Comparison of ENCODE assay signal across 9 cellular contexts in genomic region chr7:44580945-44581344, GRCh38. TPM values are rescaled to one million over a fixed set of nuclear protein-coding genes. Genes with fewer than 3 reads are reported as not detected.
DNase-seq lines count a peak whose midpoint lies in the region; ATAC-seq, FAIRE-seq and TF ChIP-seq lines count a peak whose summit lies in the region.
"Had no signal": no experiment of that assay in that cellular context is flagged by ENCODE, and none has a peak within 500 bp of the region (broad histone marks: within the 10 kb centered on the region; RNA-seq: fewer than 3 reads in every experiment).

No MANE protein-coding gene starts in this region.

- intact Hi-C loops in HepG2 (cut with micrococcal nuclease; ENCODE audit: unreplicated experiment), result no loop called here

- WGBS in HepG2 (ENCODE audit: low lambda C conversion rate), result 64% methylated on average over 6 of the region's 6 CpGs
- WGBS in tibial nerve, 2 donors, result 69 to 70% methylated on average over 6 of the region's 6 CpGs

- H3K4me3 ChIP-seq in HepG2 (replicated peaks in 1 of 3; ENCODE audit: insufficient read depth in 1 of 3, low read depth in 2 of 3, low read length in 3 of 3) (peak overlapping the region; percentile 60 to 87 (median 75)), tibial nerve (peak overlapping the region; percentile 71 to 100 (median 90))

- POLR2A ChIA-PET in activated naive CD8-positive, alpha-beta T cell treated with anti-CD3 and anti-CD28 coated beads, Interleukin-2, amount 10 ng/mL, durations not matched to agents 7 days and 5 days (lab: Charles Lee), result interaction anchor here (1.0 to 3.3 kb wide), 12 partner anchors 8 to 386 kb away, joined by 3 to 43 read pairs (median 12); partner anchors contain the start of genes DDX56, H2AZ2, OGDH and PPIA
- POLR2A ChIA-PET in HepG2 (lab: Yijun Ruan, JAX), result interaction anchor here (1.9 to 3.0 kb wide), 5 partner anchors 16 to 304 kb away, joined by 7 to 29 read pairs (median 12); partner anchors contain the start of genes H2AZ2, OGDH and PURB

- H3K9me3 Mint-ChIP-seq in activated T-cell treated with anti-CD3 and anti-CD28 coated beads, Interleukin-2, amount 50 U/mL, for 4 hours, result no peaks in the 10 kb centered on the region
- H3K9me3 Mint-ChIP-seq in activated naive CD8-positive, alpha-beta T cell treated with anti-CD3 and anti-CD28 coated beads, Interleukin-2, amount 10 ng/mL, durations not matched to agents 7 days and 5 days, result no peaks in the 10 kb centered on the region

- H3K27me3 Mint-ChIP-seq in activated T-cell treated with anti-CD3 and anti-CD28 coated beads, Interleukin-2, amount 50 U/mL, for 4 hours (ENCODE audit: low read depth), result no peaks in the 10 kb centered on the region
- peaks cover 7% of the 10 kb centered on the region for H3K27me3 Mint-ChIP-seq in activated naive CD8-positive, alpha-beta T cell treated with anti-CD3 and anti-CD28 coated beads, Interleukin-2, amount 10 ng/mL, durations not matched to agents 7 days and 5 days

- in situ Hi-C loops in HepG2 (cut with HindIII; ENCODE audit: extremely low pct_ligation_motif_present, low pct_unique_long_range_greater_than_20kb), result loop anchor here (25.0 kb wide), 1 partner anchor 181 kb away; no protein-coding TSS in a partner anchor

- DNase-seq in activated T-cell treated with anti-CD3 and anti-CD28 coated beads, Interleukin-2, amount 50 U/mL, for 4 hours, result no peak
- DNase-seq in activated T-cell treated with anti-CD3 and anti-CD28 coated beads, Interleukin-2, amount 50 U/mL, for 48 hours, result no peak
- DNase-seq in activated naive CD8-positive, alpha-beta T cell treated with anti-CD3 and anti-CD28 coated beads, Interleukin-2, amount 10 ng/mL, durations not matched to agents 7 days and 5 days, result no peak
- no peak for DNase-seq in HepG2 (ENCODE audit: low spot score)
- DNase-seq in tibial nerve (ENCODE audit: low spot score in 2 of 2), result no peak
- DNase-seq in OCI-M2 (lab: John Stamatoyannopoulos, UW; ENCODE audit: unreplicated experiment), result no peak
- no peak for DNase-seq in NCI-H187 treated with DMSO at 0.1 percent for 48 hours (lab: John Stamatoyannopoulos, UW)

- H3K4me3 Mint-ChIP-seq in activated T-cell treated with anti-CD3 and anti-CD28 coated beads, Interleukin-2, amount 50 U/mL, for 4 hours, result peak overlapping the region; percentile 89
- peak overlapping the region; percentile 93 for H3K4me3 Mint-ChIP-seq in activated naive CD8-positive, alpha-beta T cell treated with anti-CD3 and anti-CD28 coated beads, Interleukin-2, amount 10 ng/mL, durations not matched to agents 7 days and 5 days

- peaks cover 20% of the 10 kb centered on the region for H3K36me3 Mint-ChIP-seq in activated T-cell treated with anti-CD3 and anti-CD28 coated beads, Interleukin-2, amount 50 U/mL, for 4 hours (ENCODE audit: insufficient read depth)
- peaks cover 25% of the 10 kb centered on the region for H3K36me3 Mint-ChIP-seq in activated naive CD8-positive, alpha-beta T cell treated with anti-CD3 and anti-CD28 coated beads, Interleukin-2, amount 10 ng/mL, durations not matched to agents 7 days and 5 days

- no peak for ATAC-seq in activated T-cell treated with anti-CD3 and anti-CD28 coated beads, Interleukin-2, amount 50 U/mL, for 4 hours
- no peak for ATAC-seq in activated naive CD8-positive, alpha-beta T cell treated with anti-CD3 and anti-CD28 coated beads, Interleukin-2, amount 10 ng/mL, durations not matched to agents 7 days and 5 days (ENCODE audit: low read depth)
- ATAC-seq in HepG2 (no peak), GM18861 (IDR thresholded peaks at IDR 0.05; ENCODE audit: unreplicated experiment) (no peak)

- TF ChIP-seq RAD21 in HepG2 (CRISPR knock-in tag; IDR thresholded peaks at IDR 0.05), result no peak

- peak overlapping the region; percentile 95 for H3K27ac Mint-ChIP-seq in activated naive CD8-positive, alpha-beta T cell treated with anti-CD3 and anti-CD28 coated beads, Interleukin-2, amount 10 ng/mL, durations not matched to agents 7 days and 5 days

- H3K9me3 ChIP-seq in HepG2 (ENCODE audit: low read length), result no peaks in the 10 kb centered on the region
- no peaks in the 10 kb centered on the region for H3K9me3 ChIP-seq in tibial nerve

- peak overlapping the region; percentile 90 for H3K9ac ChIP-seq in HepG2 (ENCODE audit: insufficient read depth, low read depth, low read length)

- no peak overlapping the region for H2AFZ ChIP-seq in HepG2 (ENCODE audit: low read length)

- peaks cover 0 to 7% of the 10 kb centered on the region in 2 experiments; a peak in 1 of 5 replicates for H3K27me3 ChIP-seq in HepG2 (ENCODE audit: control insufficient read depth in 1 of 2, insufficient read depth in 2 of 2, low read length in 2 of 2)
- H3K27me3 ChIP-seq in tibial nerve, result no peaks in the 10 kb centered on the region

- TF ChIP-seq CTCF in HepG2 (CRISPR knock-in tag; IDR thresholded peaks at IDR 0.05) (no peak), tibial nerve (IDR thresholded peaks at IDR 0.05) (no peak)

- no peaks in the 10 kb centered on the region for H4K20me1 ChIP-seq in HepG2 (ENCODE audit: insufficient read depth, low read length)

- TF ChIP-seq POLR2A in HepG2 (IDR thresholded peaks at IDR 0.05; ENCODE audit: insufficient read depth in 1 of 2, low read depth in 2 of 2, low read length in 2 of 2) (no peak), tibial nerve (IDR thresholded peaks at IDR 0.05) (no peak)

- peaks cover 23% of the 10 kb centered on the region for H3K79me2 ChIP-seq in HepG2 (ENCODE audit: insufficient read depth, low read length)

- peaks cover 9 to 16% of the 10 kb centered on the region in 2 experiments; a peak in 4 of 5 replicates for H3K36me3 ChIP-seq in HepG2 (replicated peaks in 1 of 2; ENCODE audit: control insufficient read depth in 1 of 2, insufficient read depth in 2 of 2, low read length in 2 of 2)
- peaks cover 0 to 50% (median 0%) of the 10 kb centered on the region in 3 donors for H3K36me3 ChIP-seq in tibial nerve

- no peak for TF ChIP-seq EP300 in HepG2 (IDR thresholded peaks at IDR 0.05; ENCODE audit: low read depth in 2 of 2, low read length in 2 of 2)
- TF ChIP-seq EP300 in HepG2 (CRISPR knock-in tag; IDR thresholded peaks at IDR 0.05; ENCODE audit: borderline replicate concordance), result no peak
- no peak for TF ChIP-seq EP300 in tibial nerve (IDR thresholded peaks at IDR 0.05)

- H3K4me2 ChIP-seq in HepG2 (ENCODE audit: low read depth, low read length), result peak overlapping the region; percentile 98

- H3K27ac ChIP-seq in HepG2 (ENCODE audit: extremely low read length, insufficient read depth, low read length) (peak overlapping the region; percentile 73), tibial nerve (peak overlapping the region in 2 of 4 donors; percentile 97 to 98)

- H3K4me1 Mint-ChIP-seq in activated T-cell treated with anti-CD3 and anti-CD28 coated beads, Interleukin-2, amount 50 U/mL, for 4 hours (ENCODE audit: low read depth), result peaks cover 33% of the 10 kb centered on the region
- peaks cover 26% of the 10 kb centered on the region for H3K4me1 Mint-ChIP-seq in activated naive CD8-positive, alpha-beta T cell treated with anti-CD3 and anti-CD28 coated beads, Interleukin-2, amount 10 ng/mL, durations not matched to agents 7 days and 5 days

- H3K4me1 ChIP-seq in HepG2 (ENCODE audit: insufficient read depth, low read length) (peaks cover 32% of the 10 kb centered on the region), tibial nerve (peaks cover 3 to 27% (median 15%) of the 10 kb centered on the region in 4 donors)

- CTCF ChIA-PET in HepG2 (lab: Yijun Ruan, JAX; ENCODE audit: low intra/inter-chr PET ratio, low total read pairs), result no interaction called here

- FAIRE-seq in HepG2 (lab: Jason Lieb, UNC), result no peak

- no TSS peak for BruUV-seq in HepG2 (replicated peaks; lab: Mats Ljungman, UMichigan)

RNA-seq across cellular contexts. Expression of gene TMED4, which starts 1.1 kb away (rescaled TPM):
- 10 to 100 TPM; 71.3 to 79.4 (median 71.4) TPM for total RNA-seq in activated T-cell treated with anti-CD3 and anti-CD28 coated beads, Interleukin-2, amount 50 U/mL, for 4 hours
- 10 to 100 TPM; 91.4 to 94.3 TPM for total RNA-seq in activated naive CD8-positive, alpha-beta T cell treated with anti-CD3 and anti-CD28 coated beads, Interleukin-2, amount 10 ng/mL, durations not matched to agents 7 days and 5 days
- 39.2 and 81.4 TPM in 2 replicates for total RNA-seq in HepG2 (2016; rRNA removed; fragmentation: Illumina TruSeq; extraction: Trizol)
- total RNA-seq in HepG2 (2016; cell fraction: cytosol; rRNA removed; fragmentation: Illumina TruSeq; extraction: Trizol; ENCODE audit: low read depth), result 13.7 and 14.2 TPM in 2 replicates
- total RNA-seq in HepG2 (2016; cell fraction: insoluble cytoplasmic fraction; rRNA removed; fragmentation: Illumina TruSeq; extraction: Trizol), result 42.8 and 80.9 TPM in 2 replicates
- total RNA-seq in HepG2 (2016; cell fraction: membrane; rRNA removed; fragmentation: Illumina TruSeq; extraction: Trizol), result 36.3 and 40.4 TPM in 2 replicates
- total RNA-seq in HepG2 (2016; cell fraction: nucleus; rRNA removed; fragmentation: Illumina TruSeq; extraction: Trizol), result 71.9 and 87.9 TPM in 2 replicates
- polyA plus RNA-seq in HepG2 (2011; rRNA removed), result 109 and 113 TPM in 2 replicates
- polyA plus RNA-seq in HepG2 (2011; cell fraction: cytosol; rRNA removed), result 120 and 141 TPM in 2 replicates
- 144 and 146 TPM in 2 replicates for polyA plus RNA-seq in HepG2 (2011; cell fraction: nucleus; rRNA removed)
- polyA plus RNA-seq in HepG2 (2012), result 68.1 and 72.3 TPM in 2 replicates
- polyA plus RNA-seq in HepG2 (2016; cell fraction: cytosol; fragmentation: Illumina TruSeq; extraction: Trizol; ENCODE audit: low read depth), result 11.1 and 15.6 TPM in 2 replicates
- polyA plus RNA-seq in HepG2 (2016; cell fraction: insoluble cytoplasmic fraction; fragmentation: Illumina TruSeq; extraction: Trizol; ENCODE audit: low read depth), result 38.9 and 40.8 TPM in 2 replicates
- 25.9 and 27.2 TPM in 2 replicates for polyA plus RNA-seq in HepG2 (2016; cell fraction: membrane; fragmentation: Illumina TruSeq; extraction: Trizol; ENCODE audit: low read depth)
- polyA plus RNA-seq in HepG2 (2016; cell fraction: nucleus; fragmentation: Illumina TruSeq; extraction: Trizol; ENCODE audit: insufficient read depth, low read depth), result 141 and 156 TPM in 2 replicates
- 175 and 196 TPM in 2 replicates for polyA minus RNA-seq in HepG2 (2011; rRNA and poly(A)+ RNA removed; ENCODE audit: low replicate concordance)
- polyA minus RNA-seq in HepG2 (2011; cell fraction: cytosol; rRNA and poly(A)+ RNA removed), result 60.9 and 63.0 TPM in 2 replicates
- 51.1 and 68.9 TPM in 2 replicates for polyA minus RNA-seq in HepG2 (2011; cell fraction: nucleus; rRNA and poly(A)+ RNA removed)
- 100 to 1,000 TPM; 132 to 232 (median 218) TPM for total RNA-seq in tibial nerve

RNA-seq across cellular contexts. Expression of gene DDX56, which starts 7.2 kb away (rescaled TPM):
- total RNA-seq in activated T-cell treated with anti-CD3 and anti-CD28 coated beads, Interleukin-2, amount 50 U/mL, for 4 hours, result 100 to 1,000 TPM; 224 to 239 (median 224) TPM
- total RNA-seq in activated naive CD8-positive, alpha-beta T cell treated with anti-CD3 and anti-CD28 coated beads, Interleukin-2, amount 10 ng/mL, durations not matched to agents 7 days and 5 days, result 100 to 1,000 TPM in 1 of 2 experiments, 10 to 100 TPM in 1; 94.1 to 102 TPM
- total RNA-seq in HepG2 (2016; rRNA removed; fragmentation: Illumina TruSeq; extraction: Trizol), result 105 and 120 TPM in 2 replicates
- total RNA-seq in HepG2 (2016; cell fraction: cytosol; rRNA removed; fragmentation: Illumina TruSeq; extraction: Trizol; ENCODE audit: low read depth), result 15.2 and 16.6 TPM in 2 replicates
- 109 and 123 TPM in 2 replicates for total RNA-seq in HepG2 (2016; cell fraction: insoluble cytoplasmic fraction; rRNA removed; fragmentation: Illumina TruSeq; extraction: Trizol)
- total RNA-seq in HepG2 (2016; cell fraction: membrane; rRNA removed; fragmentation: Illumina TruSeq; extraction: Trizol), result 29.3 and 30.6 TPM in 2 replicates
- 97.6 and 120 TPM in 2 replicates for total RNA-seq in HepG2 (2016; cell fraction: nucleus; rRNA removed; fragmentation: Illumina TruSeq; extraction: Trizol)
- polyA plus RNA-seq in HepG2 (2011; rRNA removed), result 82.6 and 106 TPM in 2 replicates
- 53.6 and 58.7 TPM in 2 replicates for polyA plus RNA-seq in HepG2 (2011; cell fraction: cytosol; rRNA removed)
- 231 and 242 TPM in 2 replicates for polyA plus RNA-seq in HepG2 (2011; cell fraction: nucleus; rRNA removed)
- 45.8 and 68.4 TPM in 2 replicates for polyA plus RNA-seq in HepG2 (2012)
- 11.3 and 12.0 TPM in 2 replicates for polyA plus RNA-seq in HepG2 (2016; cell fraction: cytosol; fragmentation: Illumina TruSeq; extraction: Trizol; ENCODE audit: low read depth)
- 83.4 and 100 TPM in 2 replicates for polyA plus RNA-seq in HepG2 (2016; cell fraction: insoluble cytoplasmic fraction; fragmentation: Illumina TruSeq; extraction: Trizol; ENCODE audit: low read depth)
- 18.2 and 23.9 TPM in 2 replicates for polyA plus RNA-seq in HepG2 (2016; cell fraction: membrane; fragmentation: Illumina TruSeq; extraction: Trizol; ENCODE audit: low read depth)
- 214 and 219 TPM in 2 replicates for polyA plus RNA-seq in HepG2 (2016; cell fraction: nucleus; fragmentation: Illumina TruSeq; extraction: Trizol; ENCODE audit: insufficient read depth, low read depth)
- polyA minus RNA-seq in HepG2 (2011; rRNA and poly(A)+ RNA removed; ENCODE audit: low replicate concordance), result 168 and 202 TPM in 2 replicates
- polyA minus RNA-seq in HepG2 (2011; cell fraction: cytosol; rRNA and poly(A)+ RNA removed), result 27.9 and 30.7 TPM in 2 replicates
- polyA minus RNA-seq in HepG2 (2011; cell fraction: nucleus; rRNA and poly(A)+ RNA removed), result 96.8 and 111 TPM in 2 replicates
- 10 to 100 TPM; 42.4 to 59.1 (median 56.5) TPM for total RNA-seq in tibial nerve

RNA-seq across cellular contexts. Expression of gene OGDH, which starts 25.5 kb away (rescaled TPM):
- total RNA-seq in activated T-cell treated with anti-CD3 and anti-CD28 coated beads, Interleukin-2, amount 50 U/mL, for 4 hours, result 100 to 1,000 TPM in 1 of 3 donors, 10 to 100 TPM in 2; 83.0 to 105 (median 97.2) TPM
- 100 to 1,000 TPM in 1 of 2 experiments, 10 to 100 TPM in 1; 99.6 to 103 TPM for total RNA-seq in activated naive CD8-positive, alpha-beta T cell treated with anti-CD3 and anti-CD28 coated beads, Interleukin-2, amount 10 ng/mL, durations not matched to agents 7 days and 5 days
- total RNA-seq in HepG2 (2016; rRNA removed; fragmentation: Illumina TruSeq; extraction: Trizol) (25.4 and 28.1 TPM in 2 replicates), tibial nerve (10 to 100 TPM; 66.8 to 76.5 (median 70.1) TPM)
- 6.3 and 7.6 TPM in 2 replicates for total RNA-seq in HepG2 (2016; cell fraction: cytosol; rRNA removed; fragmentation: Illumina TruSeq; extraction: Trizol; ENCODE audit: low read depth)
- total RNA-seq in HepG2 (2016; cell fraction: insoluble cytoplasmic fraction; rRNA removed; fragmentation: Illumina TruSeq; extraction: Trizol), result 21.2 and 24.9 TPM in 2 replicates
- 6.7 and 7.3 TPM in 2 replicates for total RNA-seq in HepG2 (2016; cell fraction: membrane; rRNA removed; fragmentation: Illumina TruSeq; extraction: Trizol)
- 19.2 and 20.7 TPM in 2 replicates for total RNA-seq in HepG2 (2016; cell fraction: nucleus; rRNA removed; fragmentation: Illumina TruSeq; extraction: Trizol)
- 17.4 and 19.9 TPM in 2 replicates for polyA plus RNA-seq in HepG2 (2011; rRNA removed)
- 19.4 and 21.4 TPM in 2 replicates for polyA plus RNA-seq in HepG2 (2011; cell fraction: cytosol; rRNA removed)
- 31.0 and 32.6 TPM in 2 replicates for polyA plus RNA-seq in HepG2 (2011; cell fraction: nucleus; rRNA removed)
- polyA plus RNA-seq in HepG2 (2012), result 17.8 and 24.0 TPM in 2 replicates
- polyA plus RNA-seq in HepG2 (2016; cell fraction: cytosol; fragmentation: Illumina TruSeq; extraction: Trizol; ENCODE audit: low read depth), result 1.4 and 1.7 TPM in 2 replicates
- polyA plus RNA-seq in HepG2 (2016; cell fraction: insoluble cytoplasmic fraction; fragmentation: Illumina TruSeq; extraction: Trizol; ENCODE audit: low read depth), result 16.1 and 22.3 TPM in 2 replicates
- polyA plus RNA-seq in HepG2 (2016; cell fraction: membrane; fragmentation: Illumina TruSeq; extraction: Trizol; ENCODE audit: low read depth), result 2.9 and 3.9 TPM in 2 replicates
- polyA plus RNA-seq in HepG2 (2016; cell fraction: nucleus; fragmentation: Illumina TruSeq; extraction: Trizol; ENCODE audit: insufficient read depth, low read depth), result 18.6 and 20.7 TPM in 2 replicates
- 69.1 and 136 TPM in 2 replicates for polyA minus RNA-seq in HepG2 (2011; rRNA and poly(A)+ RNA removed; ENCODE audit: low replicate concordance)
- 32.5 and 32.6 TPM in 2 replicates for polyA minus RNA-seq in HepG2 (2011; cell fraction: cytosol; rRNA and poly(A)+ RNA removed)
- 23.3 and 31.3 TPM in 2 replicates for polyA minus RNA-seq in HepG2 (2011; cell fraction: nucleus; rRNA and poly(A)+ RNA removed)

RNA-seq across cellular contexts. Expression of gene NPC1L1, which starts 39.8 kb away (rescaled TPM):
- total RNA-seq in activated T-cell treated with anti-CD3 and anti-CD28 coated beads, Interleukin-2, amount 50 U/mL, for 4 hours, result under 1 TPM in 1 of 3 donors, not detected in 2; 0.03 TPM
- total RNA-seq in activated naive CD8-positive, alpha-beta T cell treated with anti-CD3 and anti-CD28 coated beads, Interleukin-2, amount 10 ng/mL, durations not matched to agents 7 days and 5 days, result under 1 TPM in 1 of 2 experiments, not detected in 1; 0.11 TPM
- total RNA-seq in HepG2 (2016; rRNA removed; fragmentation: Illumina TruSeq; extraction: Trizol), result 3.8 and 4.8 TPM in 2 replicates
- total RNA-seq in HepG2 (2016; cell fraction: cytosol; rRNA removed; fragmentation: Illumina TruSeq; extraction: Trizol; ENCODE audit: low read depth), result 1.9 and 2.0 TPM in 2 replicates
- 2.9 and 4.5 TPM in 2 replicates for total RNA-seq in HepG2 (2016; cell fraction: insoluble cytoplasmic fraction; rRNA removed; fragmentation: Illumina TruSeq; extraction: Trizol)
- total RNA-seq in HepG2 (2016; cell fraction: membrane; rRNA removed; fragmentation: Illumina TruSeq; extraction: Trizol), result 3.9 and 4.0 TPM in 2 replicates
- total RNA-seq in HepG2 (2016; cell fraction: nucleus; rRNA removed; fragmentation: Illumina TruSeq; extraction: Trizol), result 10.5 and 11.9 TPM in 2 replicates
- polyA plus RNA-seq in HepG2 (2011; rRNA removed), result 14.5 and 26.6 TPM in 2 replicates
- polyA plus RNA-seq in HepG2 (2011; cell fraction: cytosol; rRNA removed), result 10.4 and 11.4 TPM in 2 replicates
- 72.5 and 82.9 TPM in 2 replicates for polyA plus RNA-seq in HepG2 (2011; cell fraction: nucleus; rRNA removed)
- 14.5 and 17.3 TPM in 2 replicates for polyA plus RNA-seq in HepG2 (2012)
- 2.2 and 2.7 TPM in 2 replicates for polyA plus RNA-seq in HepG2 (2016; cell fraction: cytosol; fragmentation: Illumina TruSeq; extraction: Trizol; ENCODE audit: low read depth)
- polyA plus RNA-seq in HepG2 (2016; cell fraction: insoluble cytoplasmic fraction; fragmentation: Illumina TruSeq; extraction: Trizol; ENCODE audit: low read depth), result 4.9 and 6.8 TPM in 2 replicates
- polyA plus RNA-seq in HepG2 (2016; cell fraction: membrane; fragmentation: Illumina TruSeq; extraction: Trizol; ENCODE audit: low read depth), result 4.3 TPM in 2 replicates
- polyA plus RNA-seq in HepG2 (2016; cell fraction: nucleus; fragmentation: Illumina TruSeq; extraction: Trizol; ENCODE audit: insufficient read depth, low read depth), result 43.1 and 46.9 TPM in 2 replicates
- 0.19 and 29.3 TPM in 2 replicates for polyA minus RNA-seq in HepG2 (2011; rRNA and poly(A)+ RNA removed; ENCODE audit: low replicate concordance)
- 9.6 and 11.7 TPM in 2 replicates for polyA minus RNA-seq in HepG2 (2011; cell fraction: cytosol; rRNA and poly(A)+ RNA removed)
- 16.9 and 24.6 TPM in 2 replicates for polyA minus RNA-seq in HepG2 (2011; cell fraction: nucleus; rRNA and poly(A)+ RNA removed)
- under 1 TPM in 3 of 4 donors, not detected in 1; 0.30 to 0.44 (median 0.39) TPM for total RNA-seq in tibial nerve
- total RNA-seq: T-helper 2 cell treated with Interferon-gamma antibody and Interleukin-4, amounts not matched to agents 100 ng/mL and 5 ng/mL, for 36 hours had no signal
